ENCODE assay signal across 14 cellular contexts in genomic region chr9:69388596-69388995, GRCh38.
"Had no signal": no experiment of that assay in that cellular context is flagged by ENCODE, and none has a peak within 500 bp of the region (broad histone marks: within the 10 kb centered on the region; RNA-seq: fewer than 3 reads in every experiment).

No MANE protein-coding gene starts in this region.

- H3K4me3 ChIP-seq: lower lobe of right lung, sigmoid colon, skin epidermis had no signal

- H3K9me3 ChIP-seq: lower lobe of right lung, sigmoid colon had no signal

- ATAC-seq: effector memory CD8-positive, alpha-beta T cell; foreskin keratinocyte; left lobe of liver; lower lobe of right lung had no signal

- H3K27ac ChIP-seq: foreskin keratinocyte, lower lobe of right lung, sigmoid colon, skin epidermis had no signal

- H3K4me1 ChIP-seq: foreskin keratinocyte had no signal

- H3K27me3 ChIP-seq: sigmoid colon had no signal

- DNase-seq: effector memory CD8-positive, alpha-beta T cell; foreskin keratinocyte; head of caudate nucleus; hippocampal formation; lower lobe of right lung; mesenchymal stem cell; naive B cell; occipital lobe; sigmoid colon; stimulated activated CD4-positive, alpha-beta T cell treated with anti-CD3 and anti-CD28 coated beads, Interleukin-2, amount 100 ng/mL, for 24 hours; stimulated activated naive CD4-positive, alpha-beta T cell treated with Interleukin-2 at 50 U/mL for 16 hours; trophoblast cell had no signal
